In the genomic region with DNA sequence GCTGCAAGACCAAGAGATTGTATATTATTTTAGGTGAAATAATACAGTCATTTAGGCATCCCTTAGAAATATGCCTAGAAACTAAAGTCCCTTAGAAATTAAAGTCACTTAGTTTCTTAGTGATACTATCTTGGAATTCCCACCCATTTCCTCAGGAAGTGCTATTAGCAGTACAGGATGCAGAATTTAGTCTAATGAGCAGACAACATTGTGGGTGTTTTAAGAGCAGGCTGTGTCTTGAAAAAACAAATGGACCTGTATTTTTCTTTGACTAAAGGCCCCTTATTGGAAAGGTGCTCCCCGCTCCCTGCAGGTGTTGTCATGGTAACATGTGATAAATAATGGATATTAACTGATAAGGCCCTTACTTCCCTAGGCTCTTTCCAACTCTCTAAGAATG, we compare ENCODE assay signal across 1 cellular context.
TF ChIP-seq lines count a peak whose summit lies in the region.

No MANE protein-coding gene starts in this region.

TF ChIP-seq in SK-N-SH treated with all-trans-retinoic acid at 6 μM for 48 hours, 23 proteins besides CTCF, POLR2A, EP300 and RAD21 (continued from another document):
- TF ChIP-seq, protein P1, sequence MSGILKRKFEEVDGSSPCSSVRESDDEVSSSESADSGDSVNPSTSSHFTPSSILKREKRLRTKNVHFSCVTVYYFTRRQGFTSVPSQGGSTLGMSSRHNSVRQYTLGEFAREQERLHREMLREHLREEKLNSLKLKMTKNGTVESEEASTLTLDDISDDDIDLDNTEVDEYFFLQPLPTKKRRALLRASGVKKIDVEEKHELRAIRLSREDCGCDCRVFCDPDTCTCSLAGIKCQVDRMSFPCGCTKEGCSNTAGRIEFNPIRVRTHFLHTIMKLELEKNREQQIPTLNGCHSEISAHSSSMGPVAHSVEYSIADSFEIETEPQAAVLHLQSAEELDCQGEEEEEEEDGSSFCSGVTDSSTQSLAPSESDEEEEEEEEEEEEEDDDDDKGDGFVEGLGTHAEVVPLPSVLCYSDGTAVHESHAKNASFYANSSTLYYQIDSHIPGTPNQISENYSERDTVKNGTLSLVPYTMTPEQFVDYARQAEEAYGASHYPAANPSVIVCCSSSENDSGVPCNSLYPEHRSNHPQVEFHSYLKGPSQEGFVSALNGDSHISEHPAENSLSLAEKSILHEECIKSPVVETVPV (CRISPR knock-in tag; IDR thresholded peaks at IDR 0.05): no peak
- TF ChIP-seq, protein P2, sequence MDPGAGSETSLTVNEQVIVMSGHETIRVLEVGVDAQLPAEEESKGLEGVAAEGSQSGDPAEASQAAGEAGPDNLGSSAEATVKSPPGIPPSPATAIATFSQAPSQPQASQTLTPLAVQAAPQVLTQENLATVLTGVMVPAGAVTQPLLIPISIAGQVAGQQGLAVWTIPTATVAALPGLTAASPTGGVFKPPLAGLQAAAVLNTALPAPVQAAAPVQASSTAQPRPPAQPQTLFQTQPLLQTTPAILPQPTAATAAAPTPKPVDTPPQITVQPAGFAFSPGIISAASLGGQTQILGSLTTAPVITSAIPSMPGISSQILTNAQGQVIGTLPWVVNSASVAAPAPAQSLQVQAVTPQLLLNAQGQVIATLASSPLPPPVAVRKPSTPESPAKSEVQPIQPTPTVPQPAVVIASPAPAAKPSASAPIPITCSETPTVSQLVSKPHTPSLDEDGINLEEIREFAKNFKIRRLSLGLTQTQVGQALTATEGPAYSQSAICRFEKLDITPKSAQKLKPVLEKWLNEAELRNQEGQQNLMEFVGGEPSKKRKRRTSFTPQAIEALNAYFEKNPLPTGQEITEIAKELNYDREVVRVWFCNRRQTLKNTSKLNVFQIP (CRISPR knock-in tag; IDR thresholded peaks at IDR 0.05; ENCODE audit: borderline replicate concordance, low read depth): no peak
- TF ChIP-seq RARB (CRISPR knock-in tag; IDR thresholded peaks at IDR 0.05) (no peak), ZFP3 (CRISPR knock-in tag; IDR thresholded peaks at IDR 0.05) (no peak)
